17 cellular contexts compared by ENCODE assay signal in genomic region chr18:48874233-48874632, GRCh38.
DNase-seq lines count a peak whose midpoint lies in the region; ATAC-seq, FAIRE-seq and TF ChIP-seq lines count a peak whose summit lies in the region.
"Had no signal": no experiment of that assay in that cellular context is flagged by ENCODE, and none has a peak within 500 bp of the region (broad histone marks: within the 10 kb centered on the region; RNA-seq: fewer than 3 reads in every experiment).

No MANE protein-coding gene starts in this region.

- in situ Hi-C loops in ACHN (cut with HindIII; ENCODE audit: low pct_ligation_motif_present, low pct_unique_long_range_greater_than_20kb, low sequenced_read_pairs), result no loop called here

- H3K27ac ChIP-seq in HEK293 (ENCODE audit: extremely low read depth, low read depth, low read length), result no peak overlapping the region
- H3K27ac ChIP-seq in kidney (ENCODE audit: low read depth in 2 of 2, low read length in 2 of 2), result no peak overlapping the region
- H3K27ac ChIP-seq in spleen, result no peak overlapping the region
- H3K27ac ChIP-seq: SJCRH30 had no signal

- no peaks in the 10 kb centered on the region for H3K9me3 Mint-ChIP-seq in activated T-helper 17 cell treated with anti-CD3 and anti-CD28 coated beads, Interleukin-2, amount 50 U/mL, for 72 hours
- H3K9me3 Mint-ChIP-seq: CD8-positive, alpha-beta T cell; GM23338 had no signal

- ATAC-seq in activated T-helper 17 cell treated with anti-CD3 and anti-CD28 coated beads, Interleukin-2, amount 50 U/mL, for 72 hours (replicated peaks), result no peak
- no peak for ATAC-seq in HG02610 (IDR thresholded peaks at IDR 0.05; ENCODE audit: unreplicated experiment)
- ATAC-seq in HG03571 (IDR thresholded peaks at IDR 0.05; ENCODE audit: unreplicated experiment), result no peak
- ATAC-seq: CD8-positive, alpha-beta T cell; GM23338; HepG2 had no signal

- TF ChIP-seq CTCF in HEK293 (tag by site-specific recombination; IDR thresholded peaks at IDR 0.05) (no peak), kidney (IDR thresholded peaks at IDR 0.05; ENCODE audit: borderline replicate concordance, extremely low read depth, insufficient read depth) (no peak), spleen (IDR thresholded peaks at IDR 0.05 in 8 of 11, conservative IDR thresholded peaks at IDR 0.05 in 3 of 11) (no peak)

- intact Hi-C loops in kidney (cut with DNase I), result no loop called here
- intact Hi-C loops in spleen (cut with DNase I; ENCODE audit: low total_unique reads), result no loop called here

- FAIRE-seq in kidney (lab: Jason Lieb, UNC), result no peak
- FAIRE-seq: HepG2, RCC 7860 had no signal

- POLR2A ChIA-PET in HEK293 (lab: Yijun Ruan, JAX), result interaction anchor here (1.2 to 1.9 kb wide), 3 partner anchors 13 to 47 kb away, joined by 3 to 7 read pairs (median 3); no protein-coding TSS in a partner anchor

- no peaks in the 10 kb centered on the region for H3K9me3 ChIP-seq in HEK293 (ENCODE audit: control insufficient read depth, insufficient read depth, low read depth, low read length)
- H3K9me3 ChIP-seq in kidney (ENCODE audit: control insufficient read depth in 1 of 2, low read length in 2 of 2), result no peaks in the 10 kb centered on the region
- H3K9me3 ChIP-seq in spleen, result no peaks in the 10 kb centered on the region
- H3K9me3 ChIP-seq: BE2C, SJCRH30 had no signal

- DNase-seq in kidney, result peak; percentile 37
- peak; percentile 45 for DNase-seq in spleen
- DNase-seq in OCI-M2 (lab: John Stamatoyannopoulos, UW; ENCODE audit: unreplicated experiment), result no peak
- no peak for DNase-seq in ACHN
- DNase-seq: BE2C; CD8-positive, alpha-beta T cell; NCI-H187 treated with DMSO at 0.1 percent for 48 hours; NCI-H2171; NCI-H446 treated with DMSO at 0.1 percent for 48 hours; SJCRH30 had no signal

- 81 to 99% (median 91%) methylated on average over 5 of the region's 5 CpGs for WGBS in spleen, 5 donors

- H3K27me3 ChIP-seq in spleen (replicated peaks in 1 of 7), result no peaks in the 10 kb centered on the region
- H3K27me3 ChIP-seq: BE2C, SJCRH30 had no signal

- peaks cover under 1% of the 10 kb centered on the region for H3K36me3 Mint-ChIP-seq in activated T-helper 17 cell treated with anti-CD3 and anti-CD28 coated beads, Interleukin-2, amount 50 U/mL, for 72 hours (ENCODE audit: low read depth)
- H3K36me3 Mint-ChIP-seq: CD8-positive, alpha-beta T cell had no signal

- peaks cover 6% of the 10 kb centered on the region for H3K4me1 ChIP-seq in HEK293 (ENCODE audit: control insufficient read depth, insufficient read depth, low read length)
- peaks cover 0 to 6% of the 10 kb centered on the region in 2 donors for H3K4me1 ChIP-seq in kidney (ENCODE audit: control insufficient read depth in 1 of 2, insufficient read depth in 1 of 2, low read depth in 1 of 2, low read length in 2 of 2)
- H3K4me1 ChIP-seq in spleen, result peaks cover 0 to 22% (median 8%) of the 10 kb centered on the region in 6 donors
- H3K4me1 ChIP-seq: BE2C had no signal

- H3K4me3 ChIP-seq in HEK293 (ENCODE audit: low read depth, low read length) (no peak overlapping the region), kidney (ENCODE audit: low read length in 2 of 2) (no peak overlapping the region), spleen (no peak overlapping the region)
- H3K4me3 ChIP-seq: GM23338, SJCRH30 had no signal

- peak overlapping the region; percentile 63 for H3K4me3 Mint-ChIP-seq in activated T-helper 17 cell treated with anti-CD3 and anti-CD28 coated beads, Interleukin-2, amount 50 U/mL, for 72 hours
- H3K4me3 Mint-ChIP-seq: CD8-positive, alpha-beta T cell; GM23338 had no signal

- H3K27ac Mint-ChIP-seq in activated T-helper 17 cell treated with anti-CD3 and anti-CD28 coated beads, Interleukin-2, amount 50 U/mL, for 72 hours, result no peak overlapping the region
- H3K27ac Mint-ChIP-seq: CD8-positive, alpha-beta T cell; GM23338 had no signal

- H3K36me3 ChIP-seq in HEK293 (ENCODE audit: control insufficient read depth in 2 of 2, insufficient read depth in 1 of 2, low read length in 2 of 2) (no peaks in the 10 kb centered on the region), kidney (ENCODE audit: control insufficient read depth in 1 of 2, insufficient read depth in 2 of 2, low read length in 2 of 2) (no peaks in the 10 kb centered on the region), spleen (no peaks in the 10 kb centered on the region)
- H3K36me3 ChIP-seq: BE2C, SJCRH30 had no signal

- CTCF ChIA-PET in HEK293 (lab: Yijun Ruan, JAX), result interaction anchor here (0.7 kb wide), 1 partner anchor 198 kb away, joined by 3 read pairs; no protein-coding TSS in a partner anchor

- no peak overlapping the region for H3K9ac ChIP-seq in kidney (ENCODE audit: low read length in 2 of 2)

- TF ChIP-seq POLR2A in spleen (IDR thresholded peaks at IDR 0.05), result no peak

- H3K27me3 Mint-ChIP-seq in activated T-helper 17 cell treated with anti-CD3 and anti-CD28 coated beads, Interleukin-2, amount 50 U/mL, for 72 hours, result peaks cover 3% of the 10 kb centered on the region

- peaks cover 11% of the 10 kb centered on the region for H3K4me1 Mint-ChIP-seq in activated T-helper 17 cell treated with anti-CD3 and anti-CD28 coated beads, Interleukin-2, amount 50 U/mL, for 72 hours

TF ChIP-seq in HEK293, 187 proteins besides CTCF, POLR2A, EP300 and RAD21:
- TF ChIP-seq ZNF146 (tag by site-specific recombination; IDR thresholded peaks at IDR 0.05) (0 out of 2 replicates have a peak, but pooled peaks have one; percentile 29), ZNF335 (tag by site-specific recombination; conservative IDR thresholded peaks at IDR 0.05) (no peak)

Comparison
In these comparisons a context has a peak if more than half of its experiments do, and no peak if none do; other contexts are left out.
1. DNase-seq: peak in kidney (single experiment) and spleen (single experiment); none in OCI-M2 (single experiment) and ACHN (single experiment).